Comparison of ENCODE assay signal across 8 cellular contexts in the genomic region with DNA sequence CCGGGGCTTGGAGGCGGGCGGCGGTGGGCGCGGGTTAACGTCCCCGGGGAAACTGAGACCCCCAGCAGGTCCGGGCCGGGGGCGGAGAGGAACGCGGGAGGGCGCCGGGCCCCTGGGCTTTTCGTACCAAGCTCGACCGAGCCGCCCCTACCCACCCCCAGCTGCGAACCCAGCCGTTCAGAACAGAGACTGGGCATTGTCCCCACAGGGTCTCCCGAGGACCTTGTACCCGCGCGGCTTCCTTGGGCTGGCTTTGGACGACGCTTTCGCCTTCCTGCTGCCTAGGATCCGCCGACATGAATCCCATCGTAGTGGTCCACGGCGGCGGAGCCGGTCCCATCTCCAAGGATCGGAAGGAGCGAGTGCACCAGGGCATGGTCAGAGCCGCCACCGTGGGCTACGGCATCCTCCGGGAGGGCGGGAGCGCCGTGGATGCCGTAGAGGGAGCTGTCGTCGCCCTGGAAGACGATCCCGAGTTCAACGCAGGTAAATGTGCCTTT. TPM values are rescaled to one million over a fixed set of nuclear protein-coding genes. Genes with fewer than 3 reads are reported as not detected.
DNase-seq lines count a peak whose midpoint lies in the region; ATAC-seq and TF ChIP-seq lines count a peak whose summit lies in the region.

No MANE protein-coding gene starts in this region.

- no peak for TF ChIP-seq CTCF in MCF 10A (IDR thresholded peaks at IDR 0.05; ENCODE audit: unreplicated experiment)

- peaks cover 8% of the 10 kb centered on the region for H3K36me3 Mint-ChIP-seq in MCF 10A (ENCODE audit: insufficient read depth, unreplicated experiment)
- no peaks in the 10 kb centered on the region for H3K36me3 Mint-ChIP-seq in stimulated activated memory B cell treated with anti-CD40 and anti-IgM and Interleukin-4, amounts not matched to agents 10 μg/mL and 1 μg/mL and 100 μg/mL, for 72 hours

- peak overlapping the region; percentile 78 for H3K4me3 Mint-ChIP-seq in MCF 10A (ENCODE audit: unreplicated experiment)
- peak overlapping the region; percentile 89 for H3K4me3 Mint-ChIP-seq in stimulated activated memory B cell treated with anti-CD40 and anti-IgM and Interleukin-4, amounts not matched to agents 10 μg/mL and 1 μg/mL and 100 μg/mL, for 72 hours

- H3K4me1 Mint-ChIP-seq in MCF 10A (ENCODE audit: insufficient read depth, unreplicated experiment), result no peaks in the 10 kb centered on the region
- peaks cover 17% of the 10 kb centered on the region for H3K4me1 Mint-ChIP-seq in stimulated activated memory B cell treated with anti-CD40 and anti-IgM and Interleukin-4, amounts not matched to agents 10 μg/mL and 1 μg/mL and 100 μg/mL, for 72 hours

- peaks cover 61% of the 10 kb centered on the region for H3K27me3 Mint-ChIP-seq in MCF 10A (ENCODE audit: insufficient read depth, unreplicated experiment)
- H3K27me3 Mint-ChIP-seq in stimulated activated memory B cell treated with anti-CD40 and anti-IgM and Interleukin-4, amounts not matched to agents 10 μg/mL and 1 μg/mL and 100 μg/mL, for 72 hours, result peaks cover 10% of the 10 kb centered on the region

- peak; percentile 2 to 5 for DNase-seq in stimulated activated CD4-positive, alpha-beta T cell treated with anti-CD3 and anti-CD28 coated beads, Interleukin-2, amount 100 ng/mL, for 48 hours
- DNase-seq in stimulated activated CD4-positive, alpha-beta T cell treated with anti-CD3 and anti-CD28 coated beads, Interleukin-4, amount 100 ng/mL, for 24 hours, result no peak
- DNase-seq in NCI-H748 treated with DMSO at 0.1 percent for 48 hours (lab: John Stamatoyannopoulos, UW), result peak; percentile 36
- no peak for DNase-seq in MCF 10A (ENCODE audit: unreplicated experiment)
- peak; percentile 48 for DNase-seq in kidney tubule cell (ENCODE audit: low spot score)

- H3K9me3 Mint-ChIP-seq in MCF 10A (ENCODE audit: unreplicated experiment), result no peaks in the 10 kb centered on the region
- H3K9me3 Mint-ChIP-seq in stimulated activated memory B cell treated with anti-CD40 and anti-IgM and Interleukin-4, amounts not matched to agents 10 μg/mL and 1 μg/mL and 100 μg/mL, for 72 hours, result no peaks in the 10 kb centered on the region

- intact Hi-C loops in MCF 10A (cut with micrococcal nuclease), result no loop called here

- POLR2A ChIA-PET in MCF 10A (lab: Yijun Ruan, JAX), result interaction anchor here (0.6 to 1.4 kb wide), 2 partner anchors 48 to 212 kb away, joined by 3 to 4 read pairs; no protein-coding TSS in a partner anchor

- CTCF ChIA-PET in MCF 10A (lab: Yijun Ruan, JAX), result interaction anchor here (0.6 to 1.2 kb wide), 5 partner anchors 9 to 44 kb away, joined by 3 to 8 read pairs (median 3); no protein-coding TSS in a partner anchor

- peak; percentile 65 for ATAC-seq in stimulated activated memory B cell treated with anti-CD40 and anti-IgM and Interleukin-4, amounts not matched to agents 10 μg/mL and 1 μg/mL and 100 μg/mL, for 72 hours
- no peak for ATAC-seq in GM21526 (IDR thresholded peaks at IDR 0.05; ENCODE audit: low FRiP score, unreplicated experiment)
- ATAC-seq in HG02588 (IDR thresholded peaks at IDR 0.05; ENCODE audit: unreplicated experiment), result no peak

- no TSS peak for BruUV-seq in MCF 10A (replicated peaks; lab: Mats Ljungman, UMichigan)

- H3K27ac Mint-ChIP-seq in MCF 10A (ENCODE audit: low read depth, unreplicated experiment), result no peak overlapping the region
- peak overlapping the region; percentile 69 for H3K27ac Mint-ChIP-seq in stimulated activated memory B cell treated with anti-CD40 and anti-IgM and Interleukin-4, amounts not matched to agents 10 μg/mL and 1 μg/mL and 100 μg/mL, for 72 hours

RNA-seq across cellular contexts. Expression of a gene that starts 0.5 kb away (rescaled TPM):
- total RNA-seq in MCF 10A (2022), result 0.65 TPM in 1 of 2 replicates, not detected in the other

RNA-seq across cellular contexts. Expression of a gene that starts 38.9 kb away (rescaled TPM):
- not detected in 2 replicates for total RNA-seq in MCF 10A (2022)

Comparison
In these comparisons a context has a peak if more than half of its experiments do, and no peak if none do; other contexts are left out.
1. DNase-seq: peak in stimulated activated CD4-positive, alpha-beta T cell treated with anti-CD3 and anti-CD28 coated beads, Interleukin-2, amount 100 ng/mL, for 48 hours (2 of 2), NCI-H748 treated with DMSO at 0.1 percent for 48 hours (single experiment) and kidney tubule cell (single experiment); none in stimulated activated CD4-positive, alpha-beta T cell treated with anti-CD3 and anti-CD28 coated beads, Interleukin-4, amount 100 ng/mL, for 24 hours (single experiment) and MCF 10A (single experiment).